In genomic region chr10:22230331-22230833, GRCh38 we compare ENCODE assay signal across 10 cellular contexts. TPM values are rescaled to one million over a fixed set of nuclear protein-coding genes. Genes with fewer than 3 reads are reported as not detected.
DNase-seq lines count a peak whose midpoint lies in the region; ATAC-seq and TF ChIP-seq lines count a peak whose summit lies in the region.
"Had no signal": no experiment of that assay in that cellular context is flagged by ENCODE, and none has a peak within 500 bp of the region (broad histone marks: within the 10 kb centered on the region; RNA-seq: fewer than 3 reads in every experiment).

No MANE protein-coding gene starts in this region.

- H3K27ac ChIP-seq in HUES48 (ENCODE audit: low read depth, low read length) (no peak overlapping the region), OCI-LY1 (ENCODE audit: low read depth, low read length, poor library complexity, severe bottlenecking) (no peak overlapping the region), iPS-18a (ENCODE audit: low read length) (no peak overlapping the region), skeletal muscle tissue (ENCODE audit: low read depth, low read length) (no peak overlapping the region)

- H3K79me2 ChIP-seq in OCI-LY1 (ENCODE audit: insufficient read depth, low read length): no peaks in the 10 kb centered on the region

- no peaks in the 10 kb centered on the region for H4K20me1 ChIP-seq in OCI-LY1 (ENCODE audit: insufficient read depth, low read length)

- H3K9me3 ChIP-seq in HUES48 (ENCODE audit: control insufficient read depth, insufficient read depth, low read length) (no peaks in the 10 kb centered on the region), OCI-LY1 (ENCODE audit: low read length) (no peaks in the 10 kb centered on the region), iPS-18a (ENCODE audit: control insufficient read depth, low read depth, low read length) (no peaks in the 10 kb centered on the region), skeletal muscle tissue (ENCODE audit: control insufficient read depth in 3 of 3, low read length in 3 of 3) (no peaks in the 10 kb centered on the region)

- peak overlapping the region; percentile 77 for H3K4me2 ChIP-seq in OCI-LY1 (ENCODE audit: low read length)

- DNase-seq in DMS53 treated with DMSO at 0.1 percent for 48 hours (lab: John Stamatoyannopoulos, UW; ENCODE audit: unreplicated experiment): peak; percentile 64
- no peak for DNase-seq in astrocyte of the cerebellum (ENCODE audit: low read depth)

- H3K4me1 ChIP-seq in HUES48 (ENCODE audit: control insufficient read depth, insufficient read depth, low read length) (peaks cover 3% of the 10 kb centered on the region; the same call in 1 of the 2 replicates), OCI-LY1 (ENCODE audit: insufficient read depth, low read length, severe bottlenecking) (peaks cover 21% of the 10 kb centered on the region), iPS-18a (ENCODE audit: control insufficient read depth, low read depth, low read length) (no peaks in the 10 kb centered on the region), skeletal muscle tissue (ENCODE audit: control insufficient read depth in 3 of 3, insufficient read depth in 3 of 3, low read length in 3 of 3) (peaks cover 0 to 4% (median 4%) of the 10 kb centered on the region in 3 donors)

- in situ Hi-C loops in astrocyte of the cerebellum (cut with HindIII; ENCODE audit: low sequenced_read_pairs): no loop called here

- H3K27me3 ChIP-seq in HUES48 (ENCODE audit: control insufficient read depth, insufficient read depth, low read length) (no peaks in the 10 kb centered on the region; the same call in 1 of the 2 replicates), OCI-LY1 (ENCODE audit: insufficient read depth, low read length) (no peaks in the 10 kb centered on the region), iPS-18a (ENCODE audit: control insufficient read depth, insufficient read depth, low read length) (peaks cover 17% of the 10 kb centered on the region), skeletal muscle tissue (ENCODE audit: control insufficient read depth in 3 of 3, insufficient read depth in 3 of 3, low read length in 3 of 3) (no peaks in the 10 kb centered on the region)

- H2AFZ ChIP-seq in OCI-LY1 (ENCODE audit: low read length): no peak overlapping the region; the same call in 1 of the 2 replicates

- H3K9ac ChIP-seq in HUES48 (ENCODE audit: low read depth, low read length) (peak overlapping the region; percentile 43; the same call in 1 of the 2 replicates), OCI-LY1 (ENCODE audit: low read length) (peak overlapping the region; percentile 43), iPS-18a (ENCODE audit: low read length) (peak overlapping the region; percentile 64), skeletal muscle tissue (ENCODE audit: low read depth in 1 of 3, low read length in 3 of 3) (peak overlapping the region; percentile 48 to 95 (median 87))

- H3K4me3 ChIP-seq in HUES48 (ENCODE audit: low read depth, low read length) (peak overlapping the region; percentile 92), OCI-LY1 (ENCODE audit: low read depth, low read length, poor library complexity, severe bottlenecking) (peak overlapping the region; percentile 67), astrocyte of the cerebellum (ENCODE audit: low read depth, low read length) (peak overlapping the region; percentile 63), iPS-18a (ENCODE audit: low read length) (peak overlapping the region; percentile 99), skeletal muscle tissue (ENCODE audit: low read length in 3 of 3) (peak overlapping the region; percentile 75 to 92 (median 91))

- TF ChIP-seq CTCF in OCI-LY1 (IDR thresholded peaks at IDR 0.05; ENCODE audit: low read length) (no peak), astrocyte of the cerebellum (IDR thresholded peaks at IDR 0.05; ENCODE audit: low read depth, low read length, missing control alignments) (no peak)

- H3K36me3 ChIP-seq in HUES48 (ENCODE audit: control insufficient read depth, insufficient read depth, low read length): no peaks in the 10 kb centered on the region
- H3K36me3 ChIP-seq in OCI-LY1 (ENCODE audit: insufficient read depth, low read length): no peaks in the 10 kb centered on the region
- H3K36me3 ChIP-seq in iPS-18a (ENCODE audit: control insufficient read depth, low read depth, low read length): no peaks in the 10 kb centered on the region
- no peaks in the 10 kb centered on the region for H3K36me3 ChIP-seq in skeletal muscle tissue (ENCODE audit: control insufficient read depth in 3 of 3, insufficient read depth in 3 of 3, low read length in 3 of 3)

- no peaks in the 10 kb centered on the region for H3F3A ChIP-seq in OCI-LY1 (ENCODE audit: insufficient read depth, low read length)

- ATAC-seq in HG02938 (IDR thresholded peaks at IDR 0.05; ENCODE audit: unreplicated experiment) (no peak), HG02763 (IDR thresholded peaks at IDR 0.05; ENCODE audit: unreplicated experiment) (no peak)

- no peaks in the 10 kb centered on the region for H3K9me2 ChIP-seq in OCI-LY1 (ENCODE audit: low read depth, low read length)

RNA-seq across cellular contexts. Expression of gene EBLN1, which starts 12.6 kb away (rescaled TPM):
- total RNA-seq in skeletal muscle tissue: under 0.01 TPM
- total RNA-seq: activated CD8-positive, alpha-beta memory T cell treated with anti-CD3 and anti-CD28 coated beads for 36 hours; subcutaneous adipose tissue had no signal
